1 cellular context compared by ENCODE assay signal in genomic region chr11:93487032-93487483, GRCh38.
TF ChIP-seq lines count a peak whose summit lies in the region.

No MANE protein-coding gene starts in this region.

TF ChIP-seq in K562, 482 proteins besides CTCF, POLR2A, EP300 and RAD21 (continued from another document):
- TF ChIP-seq, protein P1, sequence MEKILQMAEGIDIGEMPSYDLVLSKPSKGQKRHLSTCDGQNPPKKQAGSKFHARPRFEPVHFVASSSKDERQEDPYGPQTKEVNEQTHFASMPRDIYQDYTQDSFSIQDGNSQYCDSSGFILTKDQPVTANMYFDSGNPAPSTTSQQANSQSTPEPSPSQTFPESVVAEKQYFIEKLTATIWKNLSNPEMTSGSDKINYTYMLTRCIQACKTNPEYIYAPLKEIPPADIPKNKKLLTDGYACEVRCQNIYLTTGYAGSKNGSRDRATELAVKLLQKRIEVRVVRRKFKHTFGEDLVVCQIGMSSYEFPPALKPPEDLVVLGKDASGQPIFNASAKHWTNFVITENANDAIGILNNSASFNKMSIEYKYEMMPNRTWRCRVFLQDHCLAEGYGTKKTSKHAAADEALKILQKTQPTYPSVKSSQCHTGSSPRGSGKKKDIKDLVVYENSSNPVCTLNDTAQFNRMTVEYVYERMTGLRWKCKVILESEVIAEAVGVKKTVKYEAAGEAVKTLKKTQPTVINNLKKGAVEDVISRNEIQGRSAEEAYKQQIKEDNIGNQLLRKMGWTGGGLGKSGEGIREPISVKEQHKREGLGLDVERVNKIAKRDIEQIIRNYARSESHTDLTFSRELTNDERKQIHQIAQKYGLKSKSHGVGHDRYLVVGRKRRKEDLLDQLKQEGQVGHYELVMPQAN (IDR thresholded peaks at IDR 0.05; ENCODE audit: borderline replicate concordance), result no peak
- TF ChIP-seq JUNB (CRISPR knock-in tag; conservative IDR thresholded peaks at IDR 0.05) (no peak), CBFA2T3 (IDR thresholded peaks at IDR 0.05) (peak; percentile 24; the same call in 1 of the 2 replicates), PRMT5 (CRISPR knock-in tag; IDR thresholded peaks at IDR 0.05) (no peak), MTA1 (IDR thresholded peaks at IDR 0.05; ENCODE audit: borderline replicate concordance) (no peak), CEBPB (tag; IDR thresholded peaks at IDR 0.05) (peak; percentile 76), ZNF12 (CRISPR knock-in tag; IDR thresholded peaks at IDR 0.05) (no peak), SAP30 (IDR thresholded peaks at IDR 0.05; ENCODE audit: borderline replicate concordance, insufficient read depth, low read depth, low read length, poor library complexity, severe bottlenecking) (no peak), ZSCAN32 (CRISPR knock-in tag; IDR thresholded peaks at IDR 0.05) (no peak), CBX1 (IDR thresholded peaks at IDR 0.05; ENCODE audit: low read depth) (no peak), CREB3 (tag; conservative IDR thresholded peaks at IDR 0.05; ENCODE audit: low read depth) (no peak), SRSF7 (optimal IDR thresholded peaks at IDR 0.05; ENCODE audit: low read depth, low read length) (no peak), PHF20 (IDR thresholded peaks at IDR 0.05; ENCODE audit: partially characterized antibody) (no peak), ZNF77 (CRISPR knock-in tag; IDR thresholded peaks at IDR 0.05) (no peak), CBFA2T2 (conservative IDR thresholded peaks at IDR 0.05) (peak; percentile 17; the same call in 1 of the 2 replicates), TAF7 (tag; IDR thresholded peaks at IDR 0.05) (no peak), MNT (conservative IDR thresholded peaks at IDR 0.05) (no peak), RBM34 (IDR thresholded peaks at IDR 0.05; ENCODE audit: borderline replicate concordance, insufficient read depth, low read length) (no peak), CEBPG (CRISPR knock-in tag; IDR thresholded peaks at IDR 0.05) (no peak), CEBPG (tag; conservative IDR thresholded peaks at IDR 0.05 in 1 of 2, IDR thresholded peaks at IDR 0.05 in 1 of 2) (peak; percentile 11 to 55; a peak in 1 of 4 replicates), CBX3 (IDR thresholded peaks at IDR 0.05; ENCODE audit: borderline replicate concordance in 1 of 2, low read length in 2 of 2) (no peak), MEF2D (tag; conservative IDR thresholded peaks at IDR 0.05; ENCODE audit: low read depth) (no peak), PKNOX1 (IDR thresholded peaks at IDR 0.05) (no peak), FOS (IDR thresholded peaks at IDR 0.05; ENCODE audit: extremely low read depth, insufficient read length) (no peak), WHSC1 (IDR thresholded peaks at IDR 0.05; ENCODE audit: low read length) (no peak), ZNF707 (CRISPR knock-in tag; conservative IDR thresholded peaks at IDR 0.05) (no peak), ZNF277 (CRISPR knock-in tag; IDR thresholded peaks at IDR 0.05; ENCODE audit: borderline replicate concordance) (no peak)
- TF ChIP-seq, protein P2, sequence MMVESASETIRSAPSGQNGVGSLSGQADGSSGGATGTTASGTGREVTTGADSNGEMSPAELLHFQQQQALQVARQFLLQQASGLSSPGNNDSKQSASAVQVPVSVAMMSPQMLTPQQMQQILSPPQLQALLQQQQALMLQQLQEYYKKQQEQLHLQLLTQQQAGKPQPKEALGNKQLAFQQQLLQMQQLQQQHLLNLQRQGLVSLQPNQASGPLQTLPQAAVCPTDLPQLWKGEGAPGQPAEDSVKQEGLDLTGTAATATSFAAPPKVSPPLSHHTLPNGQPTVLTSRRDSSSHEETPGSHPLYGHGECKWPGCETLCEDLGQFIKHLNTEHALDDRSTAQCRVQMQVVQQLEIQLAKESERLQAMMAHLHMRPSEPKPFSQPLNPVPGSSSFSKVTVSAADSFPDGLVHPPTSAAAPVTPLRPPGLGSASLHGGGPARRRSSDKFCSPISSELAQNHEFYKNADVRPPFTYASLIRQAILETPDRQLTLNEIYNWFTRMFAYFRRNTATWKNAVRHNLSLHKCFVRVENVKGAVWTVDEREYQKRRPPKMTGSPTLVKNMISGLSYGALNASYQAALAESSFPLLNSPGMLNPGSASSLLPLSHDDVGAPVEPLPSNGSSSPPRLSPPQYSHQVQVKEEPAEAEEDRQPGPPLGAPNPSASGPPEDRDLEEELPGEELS (CRISPR knock-in tag; IDR thresholded peaks at IDR 0.05; ENCODE audit: borderline replicate concordance), result no peak
- TF ChIP-seq, protein P3, sequence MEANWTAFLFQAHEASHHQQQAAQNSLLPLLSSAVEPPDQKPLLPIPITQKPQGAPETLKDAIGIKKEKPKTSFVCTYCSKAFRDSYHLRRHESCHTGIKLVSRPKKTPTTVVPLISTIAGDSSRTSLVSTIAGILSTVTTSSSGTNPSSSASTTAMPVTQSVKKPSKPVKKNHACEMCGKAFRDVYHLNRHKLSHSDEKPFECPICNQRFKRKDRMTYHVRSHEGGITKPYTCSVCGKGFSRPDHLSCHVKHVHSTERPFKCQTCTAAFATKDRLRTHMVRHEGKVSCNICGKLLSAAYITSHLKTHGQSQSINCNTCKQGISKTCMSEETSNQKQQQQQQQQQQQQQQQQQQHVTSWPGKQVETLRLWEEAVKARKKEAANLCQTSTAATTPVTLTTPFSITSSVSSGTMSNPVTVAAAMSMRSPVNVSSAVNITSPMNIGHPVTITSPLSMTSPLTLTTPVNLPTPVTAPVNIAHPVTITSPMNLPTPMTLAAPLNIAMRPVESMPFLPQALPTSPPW (CRISPR knock-in tag; IDR thresholded peaks at IDR 0.05), result 0 out of 2 replicates have a peak, but pooled peaks have one; percentile 30
- TF ChIP-seq, protein P4, sequence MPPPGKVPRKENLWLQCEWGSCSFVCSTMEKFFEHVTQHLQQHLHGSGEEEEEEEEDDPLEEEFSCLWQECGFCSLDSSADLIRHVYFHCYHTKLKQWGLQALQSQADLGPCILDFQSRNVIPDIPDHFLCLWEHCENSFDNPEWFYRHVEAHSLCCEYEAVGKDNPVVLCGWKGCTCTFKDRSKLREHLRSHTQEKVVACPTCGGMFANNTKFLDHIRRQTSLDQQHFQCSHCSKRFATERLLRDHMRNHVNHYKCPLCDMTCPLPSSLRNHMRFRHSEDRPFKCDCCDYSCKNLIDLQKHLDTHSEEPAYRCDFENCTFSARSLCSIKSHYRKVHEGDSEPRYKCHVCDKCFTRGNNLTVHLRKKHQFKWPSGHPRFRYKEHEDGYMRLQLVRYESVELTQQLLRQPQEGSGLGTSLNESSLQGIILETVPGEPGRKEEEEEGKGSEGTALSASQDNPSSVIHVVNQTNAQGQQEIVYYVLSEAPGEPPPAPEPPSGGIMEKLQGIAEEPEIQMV (tag; conservative IDR thresholded peaks at IDR 0.05; ENCODE audit: low read depth), result no peak
